In genomic region chr1:179002552-179003345, GRCh38 we compare ENCODE assay signal across 9 cellular contexts. TPM values are rescaled to one million over a fixed set of nuclear protein-coding genes. Genes with fewer than 3 reads are reported as not detected.
DNase-seq lines count a peak whose midpoint lies in the region; ATAC-seq and TF ChIP-seq lines count a peak whose summit lies in the region.
"Had no signal": no experiment of that assay in that cellular context is flagged by ENCODE, and none has a peak within 500 bp of the region (broad histone marks: within the 10 kb centered on the region; RNA-seq: fewer than 3 reads in every experiment).

No MANE protein-coding gene starts in this region.

- H3K27me3 Mint-ChIP-seq in CD4-positive, alpha-beta memory T cell, result peaks cover 0 to 3% of the 10 kb centered on the region in 2 donors

- peak overlapping the region in 5 of 7 donors; percentile 15 to 86 (median 77) for H3K27ac Mint-ChIP-seq in CD4-positive, alpha-beta memory T cell
- H3K27ac Mint-ChIP-seq: T-helper 1 cell treated with Interleukin-12 subunit alpha and Interleukin-12 subunit beta and Interleukin-4 antibody, amounts not matched to agents 30 μg/mL and 1 μg/mL, for 36 hours had no signal

- ATAC-seq in GM19455 (IDR thresholded peaks at IDR 0.05; ENCODE audit: unreplicated experiment) (peak; percentile 81), foreskin keratinocyte (peak; percentile 77)

- peak; percentile 39 to 59 (median 44) for DNase-seq in CD4-positive, alpha-beta memory T cell
- DNase-seq in HT1080 (ENCODE audit: low read depth) (peak; percentile 68), Peyer's patch (peak; percentile 80 to 92 (median 87)), activated T-helper 1 cell treated with Interleukin-2 at 50 U/mL for 16 hours (ENCODE audit: low read depth) (peak; percentile 42), foreskin keratinocyte (peak in 1 of 2 donors; percentile 24), nucleus accumbens (lab: John Stamatoyannopoulos, UW) (peak in 46 of 56 donors; percentile 18 to 84 (median 42)), substantia nigra (lab: John Stamatoyannopoulos, UW) (peak in 43 of 49 donors; percentile 5 to 75 (median 42))

- peaks cover 11 to 21% (median 16%) of the 10 kb centered on the region in 4 donors for H3K4me1 Mint-ChIP-seq in CD4-positive, alpha-beta memory T cell

- H3K36me3 Mint-ChIP-seq in CD4-positive, alpha-beta memory T cell, result no peaks in the 10 kb centered on the region

- peaks cover 19% of the 10 kb centered on the region for H3K4me1 ChIP-seq in CD4-positive, alpha-beta memory T cell (ENCODE audit: insufficient read depth, low read length)
- peaks cover 3 to 8% (median 4%) of the 10 kb centered on the region in 4 donors for H3K4me1 ChIP-seq in Peyer's patch
- H3K4me1 ChIP-seq in foreskin keratinocyte, result no peaks in the 10 kb centered on the region

- no peaks in the 10 kb centered on the region for H3K27me3 ChIP-seq in CD4-positive, alpha-beta memory T cell (ENCODE audit: insufficient read depth, low read length)
- H3K27me3 ChIP-seq in Peyer's patch (no peaks in the 10 kb centered on the region), foreskin keratinocyte (no peaks in the 10 kb centered on the region)

- no peaks in the 10 kb centered on the region for H3K36me3 ChIP-seq in CD4-positive, alpha-beta memory T cell (ENCODE audit: insufficient read depth, low read length)
- no peaks in the 10 kb centered on the region for H3K36me3 ChIP-seq in Peyer's patch

- POLR2A ChIA-PET in CD4-positive, alpha-beta memory T cell (lab: Charles Lee; ENCODE audit: partially characterized antibody), result no interaction called here

- H3K4me3 Mint-ChIP-seq in CD4-positive, alpha-beta memory T cell, result peak overlapping the region in 6 of 8 donors; percentile 9 to 71 (median 24)
- H3K4me3 Mint-ChIP-seq: T-helper 1 cell treated with Interleukin-12 subunit alpha and Interleukin-12 subunit beta and Interleukin-4 antibody, amounts not matched to agents 30 μg/mL and 1 μg/mL, for 36 hours had no signal

- H3K9me3 ChIP-seq in CD4-positive, alpha-beta memory T cell (ENCODE audit: control insufficient read depth in 1 of 2, low read length in 2 of 2), result no peaks in the 10 kb centered on the region
- no peaks in the 10 kb centered on the region for H3K9me3 ChIP-seq in Peyer's patch

- TF ChIP-seq POLR2A in Peyer's patch (IDR thresholded peaks at IDR 0.05), result no peak

- H3K4me3 ChIP-seq in CD4-positive, alpha-beta memory T cell (ENCODE audit: low read length in 2 of 2), result no peak overlapping the region
- no peak overlapping the region for H3K4me3 ChIP-seq in Peyer's patch

- H3K27ac ChIP-seq in CD4-positive, alpha-beta memory T cell (ENCODE audit: low read depth, low read length), result no peak overlapping the region
- peak overlapping the region in 3 of 4 donors; percentile 0 to 50 (median 1) for H3K27ac ChIP-seq in Peyer's patch
- H3K27ac ChIP-seq in foreskin keratinocyte, result no peak overlapping the region
- no peak overlapping the region for H3K27ac ChIP-seq in substantia nigra (ENCODE audit: low read depth, low read length, poor library complexity, severe bottlenecking)

- no peaks in the 10 kb centered on the region for H3K9me3 Mint-ChIP-seq in CD4-positive, alpha-beta memory T cell
- H3K9me3 Mint-ChIP-seq: T-helper 1 cell treated with Interleukin-12 subunit alpha and Interleukin-12 subunit beta and Interleukin-4 antibody, amounts not matched to agents 30 μg/mL and 1 μg/mL, for 36 hours had no signal

- intact Hi-C loops in CD4-positive, alpha-beta memory T cell (cut with micrococcal nuclease), result loop anchor here (1.0 to 2.0 kb wide), 3 partner anchors 228 to 692 kb away; no protein-coding TSS in a partner anchor

- CTCF ChIA-PET in CD4-positive, alpha-beta memory T cell (lab: Charles Lee; ENCODE audit: partially characterized antibody), result interaction anchor here (0.6 to 5.3 kb wide), 39 partner anchors 8 to 812 kb away, joined by 3 to 55 read pairs (median 4); partner anchors contain the start of gene ANGPTL1

- TF ChIP-seq CTCF in Peyer's patch (IDR thresholded peaks at IDR 0.05) (peak; percentile 91 to 96 (median 95)), foreskin keratinocyte (conservative IDR thresholded peaks at IDR 0.05) (peak; percentile 89)

RNA-seq across cellular contexts. Expression of gene FAM20B, which starts 22.9 kb away (rescaled TPM):
- total RNA-seq in CD4-positive, alpha-beta memory T cell, result 10 to 100 TPM; 29.6 to 31.9 TPM
- 1 to 10 TPM; 4.3 to 8.8 TPM for polyA plus RNA-seq in CD4-positive, alpha-beta memory T cell
- 23.2 and 24.9 TPM in 2 replicates for total RNA-seq in HT1080 (2014; rRNA removed; shearing (Covaris generic))
- 32.9 and 39.9 TPM in 2 replicates for polyA plus RNA-seq in HT1080 (2015; cell fraction: cytosol; rRNA removed)
- polyA plus RNA-seq in HT1080 (2015; cell fraction: nucleus; rRNA removed), result 20.1 and 20.9 TPM in 2 replicates
- total RNA-seq in Peyer's patch (10 to 100 TPM; 13.8 to 18.8 (median 17.2) TPM), foreskin keratinocyte (28.9 and 29.1 TPM in 2 replicates)
- polyA plus RNA-seq in foreskin keratinocyte, result 7.7 and 9.1 TPM in 2 replicates

Comparison
In these comparisons a context has a peak if more than half of its experiments do, and no peak if none do; other contexts are left out.
1. H3K27ac ChIP-seq: peak in Peyer's patch (3 of 4); none in CD4-positive, alpha-beta memory T cell (single experiment), foreskin keratinocyte (single experiment) and substantia nigra (single experiment).